In the genomic region with DNA sequence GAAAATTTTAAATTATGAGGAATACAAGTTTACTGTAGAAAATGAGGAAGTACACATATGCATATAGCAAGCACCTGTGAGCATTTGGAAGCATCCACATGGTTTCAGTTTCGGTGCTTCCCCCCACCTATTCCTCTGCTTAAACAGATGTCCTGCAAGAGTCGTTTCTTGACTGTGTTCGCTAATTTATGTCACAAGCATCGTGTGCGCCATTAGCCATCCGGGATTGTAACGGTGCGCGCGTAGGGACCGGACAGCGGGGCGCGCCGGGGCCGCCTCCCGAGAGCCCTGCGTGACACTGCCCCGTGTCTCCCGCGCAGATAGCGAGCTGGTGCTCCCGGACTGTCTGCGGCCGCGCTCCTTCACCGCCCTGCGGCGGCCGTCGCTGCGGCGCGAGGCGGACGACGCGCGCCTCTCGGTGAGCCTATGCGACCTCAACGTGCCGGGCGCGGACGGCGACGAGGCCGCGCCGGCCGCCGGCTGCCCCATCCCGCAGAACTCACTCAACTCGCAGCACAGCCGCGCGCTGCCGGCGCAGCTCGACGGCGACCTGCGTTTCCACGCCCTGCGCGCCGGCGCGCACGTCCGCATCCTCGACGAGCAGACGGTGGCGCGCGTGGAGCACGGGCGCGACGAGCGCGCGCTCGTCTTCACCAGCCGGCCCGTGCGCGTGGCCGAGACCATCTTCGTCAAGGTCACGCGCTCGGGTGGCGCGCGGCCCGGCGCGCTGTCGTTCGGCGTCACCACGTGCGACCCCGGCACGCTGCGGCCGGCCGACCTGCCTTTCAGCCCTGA, we compare ENCODE assay signal across 8 cellular contexts.
DNase-seq lines count a peak whose midpoint lies in the region; ATAC-seq, FAIRE-seq and TF ChIP-seq lines count a peak whose summit lies in the region.

No MANE protein-coding gene starts in this region.

- H3K36me3 ChIP-seq in thyroid gland: no peaks in the 10 kb centered on the region

- DNase-seq in activated T-cell treated with anti-CD3 and anti-CD28 coated beads for 1 hour (ENCODE audit: low read depth) (peak; percentile 62), frontal cortex (ENCODE audit: low spot score in 2 of 2) (peak; percentile 44 to 63), thyroid gland (no peak), NCI-H774 (lab: John Stamatoyannopoulos, UW) (no peak), NCI-H1092 (lab: John Stamatoyannopoulos, UW) (no peak)
- peak; percentile 54 to 72 for DNase-seq in stimulated activated CD4-positive, alpha-beta T cell treated with anti-CD3 and anti-CD28 coated beads, Interleukin-2, amount 100 ng/mL, for 24 hours

- peak overlapping the region in 1 of 3 donors; percentile 23 for H3K4me3 ChIP-seq in thyroid gland (replicated peaks in 1 of 3)

- H3K9me3 ChIP-seq in thyroid gland: no peaks in the 10 kb centered on the region

- ATAC-seq in HG02981 (IDR thresholded peaks at IDR 0.05; ENCODE audit: unreplicated experiment) (peak; percentile 48), HG03280 (IDR thresholded peaks at IDR 0.05; ENCODE audit: unreplicated experiment) (no peak)

- no peak for TF ChIP-seq CTCF in thyroid gland (IDR thresholded peaks at IDR 0.05)

- peaks cover 6% of the 10 kb centered on the region for H3K27me3 ChIP-seq in thyroid gland

- no peak overlapping the region for H3K27ac ChIP-seq in thyroid gland

- no peak for TF ChIP-seq POLR2A in thyroid gland (IDR thresholded peaks at IDR 0.05)

- FAIRE-seq in frontal cortex (lab: Jason Lieb, UNC): no peak

- 25% methylated on average over 8 to 18 of the region's 111 CpGs for WGBS in thyroid gland, 2 donors

- intact Hi-C loops in thyroid gland (cut with DNase I): no loop called here

- H3K4me1 ChIP-seq in thyroid gland: peaks cover 0 to 8% of the 10 kb centered on the region in 2 donors

Comparison
In these comparisons a context has a peak if more than half of its experiments do, and no peak if none do; other contexts are left out.
1. DNase-seq: peak in activated T-cell treated with anti-CD3 and anti-CD28 coated beads for 1 hour (single experiment), frontal cortex (2 of 2) and stimulated activated CD4-positive, alpha-beta T cell treated with anti-CD3 and anti-CD28 coated beads, Interleukin-2, amount 100 ng/mL, for 24 hours (2 of 2); none in thyroid gland (0 of 2), NCI-H774 (single experiment) and NCI-H1092 (single experiment).